Comparison of ENCODE assay signal across 9 cellular contexts in the genomic region with DNA sequence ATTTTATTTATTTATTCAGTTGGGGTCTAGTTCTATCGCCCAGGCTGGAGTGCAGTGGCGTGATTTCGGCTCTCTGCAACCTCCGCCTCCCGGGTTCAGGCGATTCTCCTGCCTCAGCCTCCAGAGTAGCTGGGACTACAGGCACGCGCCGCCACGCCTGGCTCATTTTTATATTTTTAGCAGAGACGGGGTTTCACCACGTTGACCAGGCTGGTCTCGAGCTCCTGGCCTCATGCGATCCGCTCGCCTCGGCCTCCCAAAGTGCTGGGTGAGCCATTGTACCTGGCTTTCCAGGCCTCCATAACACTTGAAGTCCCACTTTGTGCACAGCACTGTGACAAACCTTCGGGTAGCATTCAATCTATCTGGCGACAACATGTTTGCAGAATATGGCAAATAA. TPM values are rescaled to one million over a fixed set of nuclear protein-coding genes. Genes with fewer than 3 reads are reported as not detected.
DNase-seq lines count a peak whose midpoint lies in the region; ATAC-seq and TF ChIP-seq lines count a peak whose summit lies in the region.
"Had no signal": no experiment of that assay in that cellular context is flagged by ENCODE, and none has a peak within 500 bp of the region (broad histone marks: within the 10 kb centered on the region; RNA-seq: fewer than 3 reads in every experiment).

No MANE protein-coding gene starts in this region.

- peaks cover 16% of the 10 kb centered on the region for H3K36me3 Mint-ChIP-seq in activated naive CD8-positive, alpha-beta T cell treated with anti-CD3 and anti-CD28 coated beads for 36 hours

- peak overlapping the region; percentile 97 for H3K27ac Mint-ChIP-seq in activated naive CD8-positive, alpha-beta T cell treated with anti-CD3 and anti-CD28 coated beads for 36 hours

- H3K4me1 Mint-ChIP-seq in activated naive CD8-positive, alpha-beta T cell treated with anti-CD3 and anti-CD28 coated beads for 36 hours = peaks cover 32% of the 10 kb centered on the region

- H2AFZ ChIP-seq in ACC112 (ENCODE audit: low read length, unreplicated experiment) = peak overlapping the region; percentile 91

- ATAC-seq in GM19023 (IDR thresholded peaks at IDR 0.05; ENCODE audit: unreplicated experiment) (no peak), GM18519 (IDR thresholded peaks at IDR 0.05; ENCODE audit: low FRiP score, unreplicated experiment) (no peak)

- peak overlapping the region; percentile 91 for H3K4me3 Mint-ChIP-seq in activated naive CD8-positive, alpha-beta T cell treated with anti-CD3 and anti-CD28 coated beads for 36 hours

- H3K27me3 ChIP-seq in ACC112 (ENCODE audit: insufficient read depth, low read length) (no peaks in the 10 kb centered on the region), HL-60 (ENCODE audit: insufficient read depth, poor library complexity, severe bottlenecking) (no peaks in the 10 kb centered on the region), mononuclear cell (ENCODE audit: insufficient read depth, low read length) (no peaks in the 10 kb centered on the region)

- peak overlapping the region; percentile 88 for H3K4me3 ChIP-seq in ACC112 (ENCODE audit: low read depth, low read length)
- 0 out of 2 replicates have a peak overlapping the region, but pooled peaks have one; percentile 60 for H3K4me3 ChIP-seq in HL-60 (replicated peaks; ENCODE audit: insufficient read depth, low read length)
- peak overlapping the region; percentile 59 for H3K4me3 ChIP-seq in mononuclear cell (ENCODE audit: low read length)

- no peaks in the 10 kb centered on the region for H3K36me3 ChIP-seq in ACC112 (ENCODE audit: insufficient read depth, low read length)

- no peak for TF ChIP-seq CTCF in HL-60 (IDR thresholded peaks at IDR 0.05; ENCODE audit: insufficient read depth, low read length)

- H3K9me3 ChIP-seq in mononuclear cell (ENCODE audit: low read depth, low read length) = no peaks in the 10 kb centered on the region

- DNase-seq in HL-60 (ENCODE audit: low read depth in 1 of 2, low spot score in 1 of 2) (no peak), medulla oblongata (ENCODE audit: extremely low spot score) (no peak)
- DNase-seq in activated naive CD8-positive, alpha-beta T cell treated with anti-CD3 and anti-CD28 coated beads for 36 hours = no peak
- DNase-seq in stimulated activated CD4-positive, alpha-beta T cell treated with anti-CD3 and anti-CD28 coated beads, Interleukin-4, amount 100 ng/mL, for 24 hours = no peak

- peaks cover 17% of the 10 kb centered on the region for H3K4me1 ChIP-seq in ACC112 (ENCODE audit: control insufficient read depth, insufficient read depth, low read length, unreplicated experiment)
- H3K4me1 ChIP-seq in mononuclear cell (ENCODE audit: insufficient read depth, low read length) = peaks cover 50% of the 10 kb centered on the region

- H3K27me3 Mint-ChIP-seq in activated naive CD8-positive, alpha-beta T cell treated with anti-CD3 and anti-CD28 coated beads for 36 hours = no peaks in the 10 kb centered on the region

- H3K9me3 Mint-ChIP-seq in activated naive CD8-positive, alpha-beta T cell treated with anti-CD3 and anti-CD28 coated beads for 36 hours = no peaks in the 10 kb centered on the region

- H3K79me2 ChIP-seq in ACC112 (ENCODE audit: control insufficient read depth, insufficient read depth, low read length, unreplicated experiment) = peaks cover 31% of the 10 kb centered on the region

- peak overlapping the region; percentile 87 for H3K27ac ChIP-seq in ACC112 (ENCODE audit: low read depth, low read length)
- peak overlapping the region; percentile 88 for H3K27ac ChIP-seq in HL-60 (replicated peaks)

RNA-seq across cellular contexts. Expression of gene DCLRE1C, which starts 1.0 kb away (rescaled TPM):
- total RNA-seq in activated naive CD8-positive, alpha-beta T cell treated with anti-CD3 and anti-CD28 coated beads for 36 hours = 10 to 100 TPM; 19.8 to 21.4 TPM
- 15.2 TPM for total RNA-seq in mononuclear cell

RNA-seq across cellular contexts. Expression of gene MEIG1, which starts 4.3 kb away (rescaled TPM):
- total RNA-seq in activated naive CD8-positive, alpha-beta T cell treated with anti-CD3 and anti-CD28 coated beads for 36 hours = 1 to 10 TPM in 1 of 2 experiments, under 1 TPM in 1; 0.92 to 1.1 TPM
- not detected for total RNA-seq in mononuclear cell
- total RNA-seq: myocyte had no signal
